In the genomic region with DNA sequence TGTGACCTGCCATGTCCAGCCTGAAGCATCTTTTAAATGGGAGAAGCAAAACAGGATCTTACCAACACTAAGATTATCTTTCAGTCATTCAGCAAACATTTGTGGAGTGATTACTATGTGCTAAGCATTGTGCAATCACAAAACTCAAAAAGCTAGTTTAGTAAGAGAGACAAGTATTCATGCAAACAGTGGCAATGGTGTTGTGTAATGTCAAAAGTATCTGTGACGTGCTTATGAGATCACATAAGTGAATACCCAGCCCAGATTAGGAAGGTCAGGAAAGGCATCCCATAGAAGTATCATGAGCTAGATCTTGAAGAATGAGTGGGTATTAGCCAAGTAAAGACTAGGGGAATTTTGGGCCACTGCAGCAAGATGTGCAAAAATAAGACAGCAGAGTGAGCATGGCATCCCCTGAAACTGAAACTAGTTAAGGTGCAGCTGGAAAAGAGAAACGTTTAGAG, we compare ENCODE assay signal across 9 cellular contexts. TPM values are rescaled to one million over a fixed set of nuclear protein-coding genes. Genes with fewer than 3 reads are reported as not detected.
DNase-seq lines count a peak whose midpoint lies in the region; ATAC-seq and TF ChIP-seq lines count a peak whose summit lies in the region.
"Had no signal": no experiment of that assay in that cellular context is flagged by ENCODE, and none has a peak within 500 bp of the region (broad histone marks: within the 10 kb centered on the region; RNA-seq: fewer than 3 reads in every experiment).

No MANE protein-coding gene starts in this region.

- no peak overlapping the region for H3K4me3 ChIP-seq in BJ (ENCODE audit: low read depth, low read length)
- no peak overlapping the region for H3K4me3 ChIP-seq in fibroblast of mammary gland (ENCODE audit: control insufficient read depth, low read depth, low read length)
- H3K4me3 ChIP-seq in prostate gland, result no peak overlapping the region
- H3K4me3 ChIP-seq: coronary artery had no signal

- no peaks in the 10 kb centered on the region for H3K27me3 ChIP-seq in BJ (ENCODE audit: control insufficient read depth, insufficient read depth, low read length)
- H3K27me3 ChIP-seq in prostate gland (replicated peaks; ENCODE audit: insufficient read depth), result no peaks in the 10 kb centered on the region

- TF ChIP-seq CTCF in BJ (IDR thresholded peaks at IDR 0.05; ENCODE audit: insufficient read depth, low read depth, low read length) (no peak), fibroblast of mammary gland (conservative IDR thresholded peaks at IDR 0.05; ENCODE audit: control insufficient read depth, insufficient read depth, low read depth, low read length) (no peak), prostate gland (IDR thresholded peaks at IDR 0.05) (no peak)

- WGBS in prostate gland, result 52% methylated on average over 2 of the region's 2 CpGs

- no peaks in the 10 kb centered on the region for H3K9me3 ChIP-seq in prostate gland

- no peaks in the 10 kb centered on the region for H3K4me1 ChIP-seq in prostate gland (replicated peaks)

- POLR2A ChIA-PET in BJ (lab: Charles Lee), result interaction anchor here (0.6 kb wide), 1 partner anchor 1197 kb away, joined by 5 read pairs; no protein-coding TSS in a partner anchor

- peak; percentile 32 for ATAC-seq in GM21390 (IDR thresholded peaks at IDR 0.05; ENCODE audit: unreplicated experiment)

- DNase-seq in BJ (ENCODE audit: low read depth) (peak; percentile 68), M059J (ENCODE audit: low read depth) (peak; percentile 52), fibroblast of mammary gland (ENCODE audit: low read depth) (peak; percentile 88), dermis blood vessel endothelial cell (no peak), NCI-H2196 (lab: John Stamatoyannopoulos, UW; ENCODE audit: unreplicated experiment) (no peak), SW480 (ENCODE audit: low spot score) (no peak), prostate gland (ENCODE audit: low spot score) (no peak)

- CTCF ChIA-PET in BJ (lab: Yijun Ruan, JAX), result no interaction called here

- H3K27ac ChIP-seq in prostate gland, result no peak overlapping the region
- H3K27ac ChIP-seq: coronary artery had no signal

- H3K36me3 ChIP-seq in BJ (ENCODE audit: control insufficient read depth, insufficient read depth, low read length), result no peaks in the 10 kb centered on the region
- no peaks in the 10 kb centered on the region for H3K36me3 ChIP-seq in prostate gland

- intact Hi-C loops in prostate gland (cut with DNase I), result no loop called here

- no peak for TF ChIP-seq POLR2A in prostate gland (IDR thresholded peaks at IDR 0.05)

RNA-seq across cellular contexts. Expression of a gene that starts 32.1 kb away (rescaled TPM):
- polyA plus RNA-seq in BJ (2011; rRNA removed), result 45.7 and 98.4 TPM in 2 replicates
- 65.0 and 93.6 TPM in 2 replicates for polyA minus RNA-seq in BJ (2011; rRNA and poly(A)+ RNA removed)
- total RNA-seq in M059J (2014; rRNA removed; shearing (Covaris generic)), result 33.0 and 33.9 TPM in 2 replicates
- total RNA-seq in dermis blood vessel endothelial cell (46.8 and 60.7 TPM in 2 replicates), prostate gland (10 to 100 TPM; 50.4 to 54.0 TPM)

RNA-seq across cellular contexts. Expression of a gene that starts 39.1 kb away (rescaled TPM):
- polyA plus RNA-seq in BJ (2011; rRNA removed), result 0.09 and 0.29 TPM in 2 replicates
- 0.28 TPM in 1 of 2 replicates, not detected in the other for polyA minus RNA-seq in BJ (2011; rRNA and poly(A)+ RNA removed)
- 3.4 and 10.2 TPM in 2 replicates for total RNA-seq in M059J (2014; rRNA removed; shearing (Covaris generic))
- total RNA-seq in dermis blood vessel endothelial cell (7.7 and 11.2 TPM in 2 replicates), prostate gland (10 to 100 TPM; 27.4 to 88.9 TPM)

Comparison
In these comparisons a context has a peak if more than half of its experiments do, and no peak if none do; other contexts are left out.
1. DNase-seq: peak in BJ (single experiment), M059J (single experiment) and fibroblast of mammary gland (single experiment); none in dermis blood vessel endothelial cell (single experiment), NCI-H2196 (single experiment), SW480 (single experiment) and prostate gland (single experiment).